In genomic region chr10:115022754-115023153, GRCh38 we compare ENCODE assay signal across 22 cellular contexts.
DNase-seq lines count a peak whose midpoint lies in the region; ATAC-seq and TF ChIP-seq lines count a peak whose summit lies in the region.
"Had no signal": no experiment of that assay in that cellular context is flagged by ENCODE, and none has a peak within 500 bp of the region (broad histone marks: within the 10 kb centered on the region; RNA-seq: fewer than 3 reads in every experiment).

No MANE protein-coding gene starts in this region.

- no peaks in the 10 kb centered on the region for H3K36me3 ChIP-seq in OCI-LY3 (replicated peaks; ENCODE audit: low read depth, low read length)
- H3K36me3 ChIP-seq: colonic mucosa, right lobe of liver had no signal

- TF ChIP-seq CTCF in OCI-LY3 (IDR thresholded peaks at IDR 0.05; ENCODE audit: low read depth, low read length): no peak

- peak; percentile 66 for ATAC-seq in GM18511 (IDR thresholded peaks at IDR 0.05; ENCODE audit: unreplicated experiment)
- peak; percentile 51 for ATAC-seq in HG03025 (IDR thresholded peaks at IDR 0.05; ENCODE audit: low FRiP score, unreplicated experiment)
- ATAC-seq: activated T-helper 17 cell treated with anti-CD3 and anti-CD28 coated beads, Interleukin-2, amount 50 U/mL, for 72 hours; K562; naive thymus-derived CD4-positive, alpha-beta T cell; right lobe of liver; stimulated activated effector memory CD8-positive, alpha-beta T cell treated with anti-CD3 and anti-CD28 coated beads, Interleukin-12 subunit alpha, Interleukin-12 subunit beta, amount 100 ng/mL, for 72 hours had no signal

- POLR2A ChIA-PET in HEK293T (lab: Yijun Ruan, JAX): no interaction called here

- peak overlapping the region; percentile 61 for H3K4me2 ChIP-seq in OCI-LY3 (ENCODE audit: low read length)
- H3K4me2 ChIP-seq: hepatocyte had no signal

- no peaks in the 10 kb centered on the region for H3K27me3 ChIP-seq in OCI-LY3 (ENCODE audit: low read depth, low read length)
- H3K27me3 ChIP-seq: colonic mucosa, hepatocyte, right lobe of liver had no signal

- no peak overlapping the region for H3K9ac ChIP-seq in OCI-LY3 (ENCODE audit: low read length)

- peak overlapping the region; percentile 39 for H3K4me3 ChIP-seq in OCI-LY3 (ENCODE audit: low read length)
- H3K4me3 ChIP-seq: colonic mucosa, hepatocyte, K562, right lobe of liver had no signal

- H3K9me3 ChIP-seq in OCI-LY3 (ENCODE audit: insufficient read depth, low read length): no peaks in the 10 kb centered on the region
- H3K9me3 ChIP-seq: colonic mucosa, right lobe of liver had no signal

- H3K27ac ChIP-seq in OCI-LY3 (ENCODE audit: low read length): peak overlapping the region; percentile 10; the same call in 1 of the 2 replicates
- H3K27ac ChIP-seq: colonic mucosa, hepatocyte, right lobe of liver had no signal

- H2AFZ ChIP-seq in OCI-LY3 (ENCODE audit: low read depth, low read length): peak overlapping the region; percentile 29; the same call in 1 of the 2 replicates
- H2AFZ ChIP-seq: hepatocyte had no signal

- no peaks in the 10 kb centered on the region for H4K20me1 ChIP-seq in OCI-LY3 (ENCODE audit: insufficient read depth, low read length)

- DNase-seq in retina (peak; percentile 42), DMS53 treated with DMSO at 0.1 percent for 48 hours (lab: John Stamatoyannopoulos, UW; ENCODE audit: unreplicated experiment) (no peak), NCI-H82 treated with DMSO at 0.1 percent for 48 hours (lab: John Stamatoyannopoulos, UW; ENCODE audit: unreplicated experiment) (no peak), HEK293T (ENCODE audit: extremely low spot score) (no peak), SIG-M5 treated with dmso at 0.1 percent for 504 hours (lab: John Stamatoyannopoulos, UW; ENCODE audit: unreplicated experiment) (no peak)
- DNase-seq: activated CD4-positive, alpha-beta T cell treated with anti-CD3 and anti-CD28 coated beads for 48 hours; colonic mucosa; DND-41; mesenchymal stem cell; naive thymus-derived CD4-positive, alpha-beta T cell; NCI-H1048; NCI-H2107; NCI-H510A treated with DMSO at 0.1 percent for 48 hours; right lobe of liver; SW 1271 had no signal

- no peaks in the 10 kb centered on the region for H3K79me2 ChIP-seq in OCI-LY3 (ENCODE audit: low read length)
- H3K79me2 ChIP-seq: hepatocyte had no signal

- CTCF ChIA-PET in HEK293T (lab: Yijun Ruan, JAX): no interaction called here

- peaks cover 17% of the 10 kb centered on the region for H3K4me1 ChIP-seq in OCI-LY3 (ENCODE audit: low read length)
- H3K4me1 ChIP-seq: colonic mucosa, right lobe of liver had no signal

TF ChIP-seq in HEK293T, 16 proteins besides CTCF, POLR2A, EP300 and RAD21:
- TF ChIP-seq SP1 (IDR thresholded peaks at IDR 0.05) (no peak), FOXA1 (IDR thresholded peaks at IDR 0.05) (no peak), PKNOX1 (IDR thresholded peaks at IDR 0.05) (no peak), NFRKB (IDR thresholded peaks at IDR 0.05) (no peak), BHLHE40 (IDR thresholded peaks at IDR 0.05; ENCODE audit: borderline replicate concordance) (no peak), LEF1 (IDR thresholded peaks at IDR 0.05; ENCODE audit: borderline replicate concordance) (no peak), FOXK2 (IDR thresholded peaks at IDR 0.05) (no peak), FOXM1 (IDR thresholded peaks at IDR 0.05; ENCODE audit: borderline replicate concordance) (no peak)
